ENCODE assay signal across 10 cellular contexts in genomic region chr5:5025774-5026406, GRCh38.
DNase-seq lines count a peak whose midpoint lies in the region; ATAC-seq and TF ChIP-seq lines count a peak whose summit lies in the region.
"Had no signal": no experiment of that assay in that cellular context is flagged by ENCODE, and none has a peak within 500 bp of the region (broad histone marks: within the 10 kb centered on the region; RNA-seq: fewer than 3 reads in every experiment).

No MANE protein-coding gene starts in this region.

- no peak for ATAC-seq in activated naive CD8-positive, alpha-beta T cell treated with anti-CD3 and anti-CD28 coated beads, Interleukin-2, amount 10 ng/mL, durations not matched to agents 7 days and 5 days (ENCODE audit: low read depth)
- ATAC-seq in stimulated activated naive CD8-positive, alpha-beta T cell treated with anti-CD3 and anti-CD28 coated beads, Interleukin-15, amount 100 ng/mL, for 72 hours: peak; percentile 15
- no peak for ATAC-seq in HG03196 (IDR thresholded peaks at IDR 0.05; ENCODE audit: unreplicated experiment)

- H3K36me3 Mint-ChIP-seq in activated naive CD8-positive, alpha-beta T cell treated with anti-CD3 and anti-CD28 coated beads, Interleukin-2, amount 10 ng/mL, durations not matched to agents 7 days and 5 days: no peaks in the 10 kb centered on the region
- H3K36me3 Mint-ChIP-seq in activated naive CD8-positive, alpha-beta T cell treated with anti-CD3 and anti-CD28 coated beads for 36 hours: no peaks in the 10 kb centered on the region
- no peaks in the 10 kb centered on the region for H3K36me3 Mint-ChIP-seq in nephron progenitor cell (ENCODE audit: low read depth)

- TF ChIP-seq CTCF in nephron progenitor cell (IDR thresholded peaks at IDR 0.05): no peak

- H3K4me1 Mint-ChIP-seq in activated naive CD8-positive, alpha-beta T cell treated with anti-CD3 and anti-CD28 coated beads, Interleukin-2, amount 10 ng/mL, durations not matched to agents 7 days and 5 days: no peaks in the 10 kb centered on the region
- H3K4me1 Mint-ChIP-seq in activated naive CD8-positive, alpha-beta T cell treated with anti-CD3 and anti-CD28 coated beads for 36 hours: no peaks in the 10 kb centered on the region
- H3K4me1 Mint-ChIP-seq in stimulated activated naive CD8-positive, alpha-beta T cell treated with anti-CD3 and anti-CD28 coated beads, Interleukin-15, amount 100 ng/mL, for 72 hours: peaks cover 6% of the 10 kb centered on the region
- no peaks in the 10 kb centered on the region for H3K4me1 Mint-ChIP-seq in nephron progenitor cell

- H3K4me3 Mint-ChIP-seq in activated naive CD8-positive, alpha-beta T cell treated with anti-CD3 and anti-CD28 coated beads, Interleukin-2, amount 10 ng/mL, durations not matched to agents 7 days and 5 days: peak overlapping the region; percentile 26
- no peak overlapping the region for H3K4me3 Mint-ChIP-seq in activated naive CD8-positive, alpha-beta T cell treated with anti-CD3 and anti-CD28 coated beads for 36 hours
- peak overlapping the region in 1 of 2 donors; percentile 16 for H3K4me3 Mint-ChIP-seq in stimulated activated naive CD8-positive, alpha-beta T cell treated with anti-CD3 and anti-CD28 coated beads, Interleukin-15, amount 100 ng/mL, for 72 hours
- H3K4me3 Mint-ChIP-seq in nephron progenitor cell: no peak overlapping the region

- peaks cover 9% of the 10 kb centered on the region for H3K9me3 Mint-ChIP-seq in activated naive CD8-positive, alpha-beta T cell treated with anti-CD3 and anti-CD28 coated beads, Interleukin-2, amount 10 ng/mL, durations not matched to agents 7 days and 5 days
- peaks cover 2% of the 10 kb centered on the region for H3K9me3 Mint-ChIP-seq in activated naive CD8-positive, alpha-beta T cell treated with anti-CD3 and anti-CD28 coated beads for 36 hours
- peaks cover 12 to 37% of the 10 kb centered on the region in 2 donors for H3K9me3 Mint-ChIP-seq in stimulated activated naive CD8-positive, alpha-beta T cell treated with anti-CD3 and anti-CD28 coated beads, Interleukin-15, amount 100 ng/mL, for 72 hours
- peaks cover 11% of the 10 kb centered on the region for H3K9me3 Mint-ChIP-seq in nephron progenitor cell

- no peaks in the 10 kb centered on the region for H3K27me3 Mint-ChIP-seq in activated naive CD8-positive, alpha-beta T cell treated with anti-CD3 and anti-CD28 coated beads, Interleukin-2, amount 10 ng/mL, durations not matched to agents 7 days and 5 days
- peaks cover 3% of the 10 kb centered on the region for H3K27me3 Mint-ChIP-seq in activated naive CD8-positive, alpha-beta T cell treated with anti-CD3 and anti-CD28 coated beads for 36 hours
- no peaks in the 10 kb centered on the region for H3K27me3 Mint-ChIP-seq in stimulated activated naive CD8-positive, alpha-beta T cell treated with anti-CD3 and anti-CD28 coated beads, Interleukin-15, amount 100 ng/mL, for 72 hours
- H3K27me3 Mint-ChIP-seq in nephron progenitor cell (ENCODE audit: low read depth, poor library complexity): peaks cover 10% of the 10 kb centered on the region

- DNase-seq in activated naive CD8-positive, alpha-beta T cell treated with anti-CD3 and anti-CD28 coated beads, Interleukin-2, amount 10 ng/mL, durations not matched to agents 7 days and 5 days: no peak
- DNase-seq in activated naive CD8-positive, alpha-beta T cell treated with anti-CD3 and anti-CD28 coated beads for 36 hours: no peak
- peak; percentile 26 for DNase-seq in NCI-H1694 (lab: John Stamatoyannopoulos, UW)
- peak; percentile 15 for DNase-seq in SW480 (ENCODE audit: low spot score)
- peak in 1 of 2 donors; percentile 17 for DNase-seq in stimulated activated naive CD8-positive, alpha-beta T cell treated with anti-CD3 and anti-CD28 coated beads, Interleukin-15, amount 100 ng/mL, for 72 hours
- DNase-seq in nephron progenitor cell: no peak
- no peak for DNase-seq in cerebellum (ENCODE audit: low spot score)
- DNase-seq: activated CD8-positive, alpha-beta memory T cell treated with anti-CD3 and anti-CD28 coated beads for 24 hours; colonic mucosa had no signal

- POLR2A ChIA-PET in activated naive CD8-positive, alpha-beta T cell treated with anti-CD3 and anti-CD28 coated beads, Interleukin-2, amount 10 ng/mL, durations not matched to agents 7 days and 5 days (lab: Charles Lee): no interaction called here

- H3K27ac Mint-ChIP-seq in activated naive CD8-positive, alpha-beta T cell treated with anti-CD3 and anti-CD28 coated beads, Interleukin-2, amount 10 ng/mL, durations not matched to agents 7 days and 5 days: no peak overlapping the region
- no peak overlapping the region for H3K27ac Mint-ChIP-seq in activated naive CD8-positive, alpha-beta T cell treated with anti-CD3 and anti-CD28 coated beads for 36 hours
- H3K27ac Mint-ChIP-seq in stimulated activated naive CD8-positive, alpha-beta T cell treated with anti-CD3 and anti-CD28 coated beads, Interleukin-15, amount 100 ng/mL, for 72 hours: peak overlapping the region in 1 of 2 donors; percentile 10
- H3K27ac Mint-ChIP-seq in nephron progenitor cell: no peak overlapping the region

Comparison
In these comparisons a context has a peak if more than half of its experiments do, and no peak if none do; other contexts are left out.
1. DNase-seq: peak in NCI-H1694 (single experiment) and SW480 (single experiment); none in activated naive CD8-positive, alpha-beta T cell treated with anti-CD3 and anti-CD28 coated beads, Interleukin-2, amount 10 ng/mL, durations not matched to agents 7 days and 5 days (single experiment), activated naive CD8-positive, alpha-beta T cell treated with anti-CD3 and anti-CD28 coated beads for 36 hours (single experiment), nephron progenitor cell (single experiment) and cerebellum (single experiment).